In the genomic region with DNA sequence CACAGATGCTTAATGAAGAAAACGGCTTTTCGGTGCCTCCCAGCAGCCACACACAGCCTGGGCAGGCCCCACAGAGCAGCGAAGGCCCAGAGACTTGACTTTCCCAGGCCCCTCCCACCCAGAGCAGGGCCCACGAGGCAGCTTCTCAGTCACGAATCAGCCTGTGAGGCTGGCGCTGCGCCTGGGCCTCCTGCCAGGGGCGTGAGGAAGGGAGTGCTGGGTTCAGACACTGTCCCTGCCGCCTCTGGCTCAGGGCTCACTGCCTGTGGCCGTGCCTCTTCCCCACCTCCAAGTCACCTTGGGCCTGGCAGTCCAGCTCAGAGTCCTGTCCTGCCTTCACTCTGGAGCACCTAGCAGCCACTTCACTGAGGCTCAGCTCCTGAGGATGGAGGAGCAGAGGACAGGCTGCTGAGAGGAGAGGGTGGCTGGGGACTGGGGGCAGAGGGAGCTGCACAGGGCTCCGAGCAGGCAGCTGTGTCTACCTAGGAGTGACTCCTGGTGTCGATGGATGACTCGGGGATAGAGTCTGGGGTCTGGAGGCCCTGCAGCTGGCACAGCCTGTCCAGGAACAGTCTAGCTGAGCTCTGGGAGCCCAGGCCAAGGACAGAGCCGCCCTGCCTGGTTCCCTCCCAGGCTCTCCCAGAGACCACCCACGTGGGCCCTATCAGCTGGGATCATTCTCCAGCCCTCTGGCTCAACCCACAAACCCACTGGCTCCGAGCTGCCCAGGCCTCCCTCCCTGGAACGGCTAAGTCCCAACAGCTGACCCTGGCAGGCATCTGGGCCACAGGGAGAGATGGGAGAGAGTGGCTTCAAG, we compare ENCODE assay signal across 1 cellular context.
TF ChIP-seq lines count a peak whose summit lies in the region.

No MANE protein-coding gene starts in this region.

TF ChIP-seq in HEK293, 187 proteins besides CTCF, POLR2A, EP300 and RAD21 (continued from another document and continues in another):
- TF ChIP-seq, protein P1, sequence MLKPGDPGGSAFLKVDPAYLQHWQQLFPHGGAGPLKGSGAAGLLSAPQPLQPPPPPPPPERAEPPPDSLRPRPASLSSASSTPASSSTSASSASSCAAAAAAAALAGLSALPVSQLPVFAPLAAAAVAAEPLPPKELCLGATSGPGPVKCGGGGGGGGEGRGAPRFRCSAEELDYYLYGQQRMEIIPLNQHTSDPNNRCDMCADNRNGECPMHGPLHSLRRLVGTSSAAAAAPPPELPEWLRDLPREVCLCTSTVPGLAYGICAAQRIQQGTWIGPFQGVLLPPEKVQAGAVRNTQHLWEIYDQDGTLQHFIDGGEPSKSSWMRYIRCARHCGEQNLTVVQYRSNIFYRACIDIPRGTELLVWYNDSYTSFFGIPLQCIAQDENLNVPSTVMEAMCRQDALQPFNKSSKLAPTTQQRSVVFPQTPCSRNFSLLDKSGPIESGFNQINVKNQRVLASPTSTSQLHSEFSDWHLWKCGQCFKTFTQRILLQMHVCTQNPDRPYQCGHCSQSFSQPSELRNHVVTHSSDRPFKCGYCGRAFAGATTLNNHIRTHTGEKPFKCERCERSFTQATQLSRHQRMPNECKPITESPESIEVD (tag by site-specific recombination; IDR thresholded peaks at IDR 0.05): no peak
- no peak for TF ChIP-seq ZSCAN16 (tag by site-specific recombination; IDR thresholded peaks at IDR 0.05)
- no peak for TF ChIP-seq ZNF837 (tag by site-specific recombination; IDR thresholded peaks at IDR 0.05)
- no peak for TF ChIP-seq ZSCAN30 (tag by site-specific recombination; IDR thresholded peaks at IDR 0.05)
- TF ChIP-seq ZNF529 (tag by site-specific recombination; IDR thresholded peaks at IDR 0.05; ENCODE audit: insufficient replicate concordance): no peak
- no peak for TF ChIP-seq SP7 (tag by site-specific recombination; IDR thresholded peaks at IDR 0.05)
- TF ChIP-seq ZNF335 (tag by site-specific recombination; conservative IDR thresholded peaks at IDR 0.05): peak; percentile 28; the same call in 1 of the 2 replicates
- TF ChIP-seq ZNF433 (tag by site-specific recombination; IDR thresholded peaks at IDR 0.05; ENCODE audit: low read depth): no peak
- no peak for TF ChIP-seq ZFP37 (tag by site-specific recombination; IDR thresholded peaks at IDR 0.05)
- no peak for TF ChIP-seq ZNF2 (tag by site-specific recombination; IDR thresholded peaks at IDR 0.05)
- TF ChIP-seq, protein P2, sequence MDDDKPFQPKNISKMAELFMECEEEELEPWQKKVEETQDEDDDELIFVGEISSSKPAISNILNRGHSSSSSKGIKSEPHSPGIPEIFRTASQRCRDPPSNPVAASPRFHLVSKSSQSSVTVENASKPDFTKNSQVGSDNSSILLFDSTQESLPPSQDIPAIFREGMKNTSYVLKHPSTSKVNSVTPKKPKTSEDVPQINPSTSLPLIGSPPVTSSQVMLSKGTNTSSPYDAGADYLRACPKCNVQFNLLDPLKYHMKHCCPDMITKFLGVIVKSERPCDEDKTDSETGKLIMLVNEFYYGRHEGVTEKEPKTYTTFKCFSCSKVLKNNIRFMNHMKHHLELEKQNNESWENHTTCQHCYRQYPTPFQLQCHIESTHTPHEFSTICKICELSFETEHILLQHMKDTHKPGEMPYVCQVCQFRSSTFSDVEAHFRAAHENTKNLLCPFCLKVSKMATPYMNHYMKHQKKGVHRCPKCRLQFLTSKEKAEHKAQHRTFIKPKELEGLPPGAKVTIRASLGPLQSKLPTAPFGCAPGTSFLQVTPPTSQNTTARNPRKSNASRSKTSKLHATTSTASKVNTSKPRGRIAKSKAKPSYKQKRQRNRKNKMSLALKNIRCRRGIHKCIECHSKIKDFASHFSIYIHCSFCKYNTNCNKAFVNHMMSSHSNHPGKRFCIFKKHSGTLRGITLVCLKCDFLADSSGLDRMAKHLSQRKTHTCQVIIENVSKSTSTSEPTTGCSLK (tag by site-specific recombination; IDR thresholded peaks at IDR 0.05): no peak
- TF ChIP-seq, protein P3, sequence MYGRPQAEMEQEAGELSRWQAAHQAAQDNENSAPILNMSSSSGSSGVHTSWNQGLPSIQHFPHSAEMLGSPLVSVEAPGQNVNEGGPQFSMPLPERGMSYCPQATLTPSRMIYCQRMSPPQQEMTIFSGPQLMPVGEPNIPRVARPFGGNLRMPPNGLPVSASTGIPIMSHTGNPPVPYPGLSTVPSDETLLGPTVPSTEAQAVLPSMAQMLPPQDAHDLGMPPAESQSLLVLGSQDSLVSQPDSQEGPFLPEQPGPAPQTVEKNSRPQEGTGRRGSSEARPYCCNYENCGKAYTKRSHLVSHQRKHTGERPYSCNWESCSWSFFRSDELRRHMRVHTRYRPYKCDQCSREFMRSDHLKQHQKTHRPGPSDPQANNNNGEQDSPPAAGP (tag by site-specific recombination; IDR thresholded peaks at IDR 0.05): no peak
- TF ChIP-seq ZBTB17 (tag by site-specific recombination; IDR thresholded peaks at IDR 0.05): peak; percentile 90
- no peak for TF ChIP-seq ZNF223 (tag by site-specific recombination; IDR thresholded peaks at IDR 0.05)
- no peak for TF ChIP-seq REPIN1 (tag by site-specific recombination; IDR thresholded peaks at IDR 0.05; ENCODE audit: low read depth)
- TF ChIP-seq, protein P4, sequence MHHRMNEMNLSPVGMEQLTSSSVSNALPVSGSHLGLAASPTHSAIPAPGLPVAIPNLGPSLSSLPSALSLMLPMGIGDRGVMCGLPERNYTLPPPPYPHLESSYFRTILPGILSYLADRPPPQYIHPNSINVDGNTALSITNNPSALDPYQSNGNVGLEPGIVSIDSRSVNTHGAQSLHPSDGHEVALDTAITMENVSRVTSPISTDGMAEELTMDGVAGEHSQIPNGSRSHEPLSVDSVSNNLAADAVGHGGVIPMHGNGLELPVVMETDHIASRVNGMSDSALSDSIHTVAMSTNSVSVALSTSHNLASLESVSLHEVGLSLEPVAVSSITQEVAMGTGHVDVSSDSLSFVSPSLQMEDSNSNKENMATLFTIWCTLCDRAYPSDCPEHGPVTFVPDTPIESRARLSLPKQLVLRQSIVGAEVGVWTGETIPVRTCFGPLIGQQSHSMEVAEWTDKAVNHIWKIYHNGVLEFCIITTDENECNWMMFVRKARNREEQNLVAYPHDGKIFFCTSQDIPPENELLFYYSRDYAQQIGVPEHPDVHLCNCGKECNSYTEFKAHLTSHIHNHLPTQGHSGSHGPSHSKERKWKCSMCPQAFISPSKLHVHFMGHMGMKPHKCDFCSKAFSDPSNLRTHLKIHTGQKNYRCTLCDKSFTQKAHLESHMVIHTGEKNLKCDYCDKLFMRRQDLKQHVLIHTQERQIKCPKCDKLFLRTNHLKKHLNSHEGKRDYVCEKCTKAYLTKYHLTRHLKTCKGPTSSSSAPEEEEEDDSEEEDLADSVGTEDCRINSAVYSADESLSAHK (tag by site-specific recombination; IDR thresholded peaks at IDR 0.05): no peak
- TF ChIP-seq, protein P5, sequence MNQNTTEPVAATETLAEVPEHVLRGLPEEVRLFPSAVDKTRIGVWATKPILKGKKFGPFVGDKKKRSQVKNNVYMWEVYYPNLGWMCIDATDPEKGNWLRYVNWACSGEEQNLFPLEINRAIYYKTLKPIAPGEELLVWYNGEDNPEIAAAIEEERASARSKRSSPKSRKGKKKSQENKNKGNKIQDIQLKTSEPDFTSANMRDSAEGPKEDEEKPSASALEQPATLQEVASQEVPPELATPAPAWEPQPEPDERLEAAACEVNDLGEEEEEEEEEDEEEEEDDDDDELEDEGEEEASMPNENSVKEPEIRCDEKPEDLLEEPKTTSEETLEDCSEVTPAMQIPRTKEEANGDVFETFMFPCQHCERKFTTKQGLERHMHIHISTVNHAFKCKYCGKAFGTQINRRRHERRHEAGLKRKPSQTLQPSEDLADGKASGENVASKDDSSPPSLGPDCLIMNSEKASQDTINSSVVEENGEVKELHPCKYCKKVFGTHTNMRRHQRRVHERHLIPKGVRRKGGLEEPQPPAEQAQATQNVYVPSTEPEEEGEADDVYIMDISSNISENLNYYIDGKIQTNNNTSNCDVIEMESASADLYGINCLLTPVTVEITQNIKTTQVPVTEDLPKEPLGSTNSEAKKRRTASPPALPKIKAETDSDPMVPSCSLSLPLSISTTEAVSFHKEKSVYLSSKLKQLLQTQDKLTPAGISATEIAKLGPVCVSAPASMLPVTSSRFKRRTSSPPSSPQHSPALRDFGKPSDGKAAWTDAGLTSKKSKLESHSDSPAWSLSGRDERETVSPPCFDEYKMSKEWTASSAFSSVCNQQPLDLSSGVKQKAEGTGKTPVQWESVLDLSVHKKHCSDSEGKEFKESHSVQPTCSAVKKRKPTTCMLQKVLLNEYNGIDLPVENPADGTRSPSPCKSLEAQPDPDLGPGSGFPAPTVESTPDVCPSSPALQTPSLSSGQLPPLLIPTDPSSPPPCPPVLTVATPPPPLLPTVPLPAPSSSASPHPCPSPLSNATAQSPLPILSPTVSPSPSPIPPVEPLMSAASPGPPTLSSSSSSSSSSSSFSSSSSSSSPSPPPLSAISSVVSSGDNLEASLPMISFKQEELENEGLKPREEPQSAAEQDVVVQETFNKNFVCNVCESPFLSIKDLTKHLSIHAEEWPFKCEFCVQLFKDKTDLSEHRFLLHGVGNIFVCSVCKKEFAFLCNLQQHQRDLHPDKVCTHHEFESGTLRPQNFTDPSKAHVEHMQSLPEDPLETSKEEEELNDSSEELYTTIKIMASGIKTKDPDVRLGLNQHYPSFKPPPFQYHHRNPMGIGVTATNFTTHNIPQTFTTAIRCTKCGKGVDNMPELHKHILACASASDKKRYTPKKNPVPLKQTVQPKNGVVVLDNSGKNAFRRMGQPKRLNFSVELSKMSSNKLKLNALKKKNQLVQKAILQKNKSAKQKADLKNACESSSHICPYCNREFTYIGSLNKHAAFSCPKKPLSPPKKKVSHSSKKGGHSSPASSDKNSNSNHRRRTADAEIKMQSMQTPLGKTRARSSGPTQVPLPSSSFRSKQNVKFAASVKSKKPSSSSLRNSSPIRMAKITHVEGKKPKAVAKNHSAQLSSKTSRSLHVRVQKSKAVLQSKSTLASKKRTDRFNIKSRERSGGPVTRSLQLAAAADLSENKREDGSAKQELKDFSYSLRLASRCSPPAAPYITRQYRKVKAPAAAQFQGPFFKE (tag by site-specific recombination; IDR thresholded peaks at IDR 0.05; ENCODE audit: borderline replicate concordance): no peak
- no peak for TF ChIP-seq ZNF510 (tag by site-specific recombination; IDR thresholded peaks at IDR 0.05; ENCODE audit: insufficient replicate concordance)
- TF ChIP-seq, protein P6, sequence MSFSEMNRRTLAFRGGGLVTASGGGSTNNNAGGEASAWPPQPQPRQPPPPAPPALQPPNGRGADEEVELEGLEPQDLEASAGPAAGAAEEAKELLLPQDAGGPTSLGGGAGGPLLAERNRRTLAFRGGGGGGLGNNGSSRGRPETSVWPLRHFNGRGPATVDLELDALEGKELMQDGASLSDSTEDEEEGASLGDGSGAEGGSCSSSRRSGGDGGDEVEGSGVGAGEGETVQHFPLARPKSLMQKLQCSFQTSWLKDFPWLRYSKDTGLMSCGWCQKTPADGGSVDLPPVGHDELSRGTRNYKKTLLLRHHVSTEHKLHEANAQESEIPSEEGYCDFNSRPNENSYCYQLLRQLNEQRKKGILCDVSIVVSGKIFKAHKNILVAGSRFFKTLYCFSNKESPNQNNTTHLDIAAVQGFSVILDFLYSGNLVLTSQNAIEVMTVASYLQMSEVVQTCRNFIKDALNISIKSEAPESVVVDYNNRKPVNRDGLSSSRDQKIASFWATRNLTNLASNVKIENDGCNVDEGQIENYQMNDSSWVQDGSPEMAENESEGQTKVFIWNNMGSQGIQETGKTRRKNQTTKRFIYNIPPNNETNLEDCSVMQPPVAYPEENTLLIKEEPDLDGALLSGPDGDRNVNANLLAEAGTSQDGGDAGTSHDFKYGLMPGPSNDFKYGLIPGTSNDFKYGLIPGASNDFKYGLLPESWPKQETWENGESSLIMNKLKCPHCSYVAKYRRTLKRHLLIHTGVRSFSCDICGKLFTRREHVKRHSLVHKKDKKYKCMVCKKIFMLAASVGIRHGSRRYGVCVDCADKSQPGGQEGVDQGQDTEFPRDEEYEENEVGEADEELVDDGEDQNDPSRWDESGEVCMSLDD (tag by site-specific recombination; IDR thresholded peaks at IDR 0.05): no peak
- no peak for TF ChIP-seq TRIM28 (IDR thresholded peaks at IDR 0.05; ENCODE audit: borderline replicate concordance, low read length)
- TF ChIP-seq ZNF707 (tag by site-specific recombination; IDR thresholded peaks at IDR 0.05): no peak
- TF ChIP-seq, protein P7, sequence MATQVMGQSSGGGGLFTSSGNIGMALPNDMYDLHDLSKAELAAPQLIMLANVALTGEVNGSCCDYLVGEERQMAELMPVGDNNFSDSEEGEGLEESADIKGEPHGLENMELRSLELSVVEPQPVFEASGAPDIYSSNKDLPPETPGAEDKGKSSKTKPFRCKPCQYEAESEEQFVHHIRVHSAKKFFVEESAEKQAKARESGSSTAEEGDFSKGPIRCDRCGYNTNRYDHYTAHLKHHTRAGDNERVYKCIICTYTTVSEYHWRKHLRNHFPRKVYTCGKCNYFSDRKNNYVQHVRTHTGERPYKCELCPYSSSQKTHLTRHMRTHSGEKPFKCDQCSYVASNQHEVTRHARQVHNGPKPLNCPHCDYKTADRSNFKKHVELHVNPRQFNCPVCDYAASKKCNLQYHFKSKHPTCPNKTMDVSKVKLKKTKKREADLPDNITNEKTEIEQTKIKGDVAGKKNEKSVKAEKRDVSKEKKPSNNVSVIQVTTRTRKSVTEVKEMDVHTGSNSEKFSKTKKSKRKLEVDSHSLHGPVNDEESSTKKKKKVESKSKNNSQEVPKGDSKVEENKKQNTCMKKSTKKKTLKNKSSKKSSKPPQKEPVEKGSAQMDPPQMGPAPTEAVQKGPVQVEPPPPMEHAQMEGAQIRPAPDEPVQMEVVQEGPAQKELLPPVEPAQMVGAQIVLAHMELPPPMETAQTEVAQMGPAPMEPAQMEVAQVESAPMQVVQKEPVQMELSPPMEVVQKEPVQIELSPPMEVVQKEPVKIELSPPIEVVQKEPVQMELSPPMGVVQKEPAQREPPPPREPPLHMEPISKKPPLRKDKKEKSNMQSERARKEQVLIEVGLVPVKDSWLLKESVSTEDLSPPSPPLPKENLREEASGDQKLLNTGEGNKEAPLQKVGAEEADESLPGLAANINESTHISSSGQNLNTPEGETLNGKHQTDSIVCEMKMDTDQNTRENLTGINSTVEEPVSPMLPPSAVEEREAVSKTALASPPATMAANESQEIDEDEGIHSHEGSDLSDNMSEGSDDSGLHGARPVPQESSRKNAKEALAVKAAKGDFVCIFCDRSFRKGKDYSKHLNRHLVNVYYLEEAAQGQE (tag by site-specific recombination; IDR thresholded peaks at IDR 0.05): no peak
- TF ChIP-seq, protein P8, sequence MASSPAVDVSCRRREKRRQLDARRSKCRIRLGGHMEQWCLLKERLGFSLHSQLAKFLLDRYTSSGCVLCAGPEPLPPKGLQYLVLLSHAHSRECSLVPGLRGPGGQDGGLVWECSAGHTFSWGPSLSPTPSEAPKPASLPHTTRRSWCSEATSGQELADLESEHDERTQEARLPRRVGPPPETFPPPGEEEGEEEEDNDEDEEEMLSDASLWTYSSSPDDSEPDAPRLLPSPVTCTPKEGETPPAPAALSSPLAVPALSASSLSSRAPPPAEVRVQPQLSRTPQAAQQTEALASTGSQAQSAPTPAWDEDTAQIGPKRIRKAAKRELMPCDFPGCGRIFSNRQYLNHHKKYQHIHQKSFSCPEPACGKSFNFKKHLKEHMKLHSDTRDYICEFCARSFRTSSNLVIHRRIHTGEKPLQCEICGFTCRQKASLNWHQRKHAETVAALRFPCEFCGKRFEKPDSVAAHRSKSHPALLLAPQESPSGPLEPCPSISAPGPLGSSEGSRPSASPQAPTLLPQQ (tag by site-specific recombination; IDR thresholded peaks at IDR 0.05): peak; percentile 79
- TF ChIP-seq ZNF248 (tag by site-specific recombination; IDR thresholded peaks at IDR 0.05): no peak
